In genomic region chr6:83815631-83816030, GRCh38 we compare ENCODE assay signal across 19 cellular contexts. TPM values are rescaled to one million over a fixed set of nuclear protein-coding genes. Genes with fewer than 3 reads are reported as not detected.
DNase-seq lines count a peak whose midpoint lies in the region; ATAC-seq and TF ChIP-seq lines count a peak whose summit lies in the region.
"Had no signal": no experiment of that assay in that cellular context is flagged by ENCODE, and none has a peak within 500 bp of the region (broad histone marks: within the 10 kb centered on the region; RNA-seq: fewer than 3 reads in every experiment).

No MANE protein-coding gene starts in this region.

- no peaks in the 10 kb centered on the region for H3K9me2 ChIP-seq in HCT116 (ENCODE audit: insufficient read depth)

- TF ChIP-seq CTCF in HCT116 (IDR thresholded peaks at IDR 0.05 in 2 of 3, conservative IDR thresholded peaks at IDR 0.05 in 1 of 3; ENCODE audit: borderline replicate concordance in 1 of 3, insufficient read depth in 1 of 3, low read depth in 2 of 3, low read length in 2 of 3): no peak
- no peak for TF ChIP-seq CTCF in endothelial cell (IDR thresholded peaks at IDR 0.05; ENCODE audit: unreplicated experiment)
- no peak for TF ChIP-seq CTCF in retinal pigment epithelial cell (conservative IDR thresholded peaks at IDR 0.05; ENCODE audit: low read depth, low read length)

- H3K79me2 ChIP-seq in HCT116 (ENCODE audit: insufficient read depth, low read length): no peaks in the 10 kb centered on the region

- peak; percentile 46 for ATAC-seq in HCT116
- no peak for ATAC-seq in activated naive CD4-positive, alpha-beta T cell treated with anti-CD3 and anti-CD28 coated beads, Interleukin-2, amount 50 U/mL, for 72 hours
- ATAC-seq: natural killer cell had no signal

- H3K9me3 Mint-ChIP-seq in endothelial cell (ENCODE audit: unreplicated experiment): no peaks in the 10 kb centered on the region
- H3K9me3 Mint-ChIP-seq in activated naive CD4-positive, alpha-beta T cell treated with anti-CD3 and anti-CD28 coated beads, Interleukin-2, amount 50 U/mL, for 72 hours: no peaks in the 10 kb centered on the region
- H3K9me3 Mint-ChIP-seq: activated B cell treated with CpG ODN at 0.5 μM for 24 hours, natural killer cell had no signal

- H3K4me1 ChIP-seq in HCT116 (ENCODE audit: control insufficient read depth in 1 of 2, insufficient read depth in 2 of 2, low read length in 2 of 2): peaks cover 8 to 13% of the 10 kb centered on the region in 2 experiments

- POLR2A ChIA-PET in HCT116 (lab: Charles Lee): no interaction called here

- H3K36me3 Mint-ChIP-seq in endothelial cell (ENCODE audit: low read depth, unreplicated experiment): no peaks in the 10 kb centered on the region
- H3K36me3 Mint-ChIP-seq in activated naive CD4-positive, alpha-beta T cell treated with anti-CD3 and anti-CD28 coated beads, Interleukin-2, amount 50 U/mL, for 72 hours: no peaks in the 10 kb centered on the region
- H3K36me3 Mint-ChIP-seq: natural killer cell had no signal

- RAD21 ChIA-PET in HCT116 (lab: Charles Lee; ENCODE audit: low non-redundant PET in 1 of 2, low total read pairs in 2 of 2, uncharacterized antibody in 2 of 2, unreplicated experiment in 2 of 2): no interaction called here

- no peak overlapping the region for H3K4me3 ChIP-seq in HCT116 (replicated peaks in 1 of 2; ENCODE audit: low read depth in 1 of 2, low read length in 2 of 2)
- no peak overlapping the region for H3K4me3 ChIP-seq in retinal pigment epithelial cell (ENCODE audit: low read length)

- H3K9ac ChIP-seq in HCT116 (ENCODE audit: low read length): no peak overlapping the region

- H3K27me3 Mint-ChIP-seq in endothelial cell (ENCODE audit: unreplicated experiment): peaks cover 2% of the 10 kb centered on the region
- H3K27me3 Mint-ChIP-seq: activated B cell treated with CpG ODN at 0.5 μM for 24 hours had no signal

- peak overlapping the region; percentile 80 for H3K27ac Mint-ChIP-seq in endothelial cell (ENCODE audit: unreplicated experiment)
- no peak overlapping the region for H3K27ac Mint-ChIP-seq in activated naive CD4-positive, alpha-beta T cell treated with anti-CD3 and anti-CD28 coated beads, Interleukin-2, amount 50 U/mL, for 72 hours
- H3K27ac Mint-ChIP-seq: activated B cell treated with CpG ODN at 0.5 μM for 24 hours, natural killer cell had no signal

- H3K4me2 ChIP-seq in HCT116 (ENCODE audit: low read length): peak overlapping the region; percentile 32

- TF ChIP-seq POLR2A in HCT116 (IDR thresholded peaks at IDR 0.05; ENCODE audit: borderline replicate concordance, extremely low read depth, insufficient read depth, insufficient read length): no peak

- intact Hi-C loops in HCT116 (cut with micrococcal nuclease): no loop called here

- H4K20me1 ChIP-seq in HCT116 (ENCODE audit: insufficient read depth): no peaks in the 10 kb centered on the region

- no peak for DNase-seq in HCT116 (ENCODE audit: low read depth, low spot score)
- peak; percentile 31 for DNase-seq in RKO (ENCODE audit: low spot score)
- no peak for DNase-seq in endothelial cell (ENCODE audit: low spot score)
- peak; percentile 34 for DNase-seq in retinal pigment epithelial cell (ENCODE audit: low read depth)
- DNase-seq in activated gamma-delta T cell (lab: John Stamatoyannopoulos, UW): no peak
- no peak for DNase-seq in activated CD4-positive, alpha-beta T cell treated with anti-CD3 and anti-CD28 coated beads, Interleukin-2, amount 50 U/mL, for 4 hours
- no peak for DNase-seq in DMS153 (lab: John Stamatoyannopoulos, UW)
- no peak for DNase-seq in activated naive CD4-positive, alpha-beta T cell treated with anti-CD3 and anti-CD28 coated beads, Interleukin-2, amount 50 U/mL, for 72 hours (ENCODE audit: low spot score in 2 of 2)
- DNase-seq: activated B cell treated with CpG ODN at 0.5 μM for 24 hours; aorta; natural killer cell; NCI-H1105 treated with DMSO at 0.1 percent for 48 hours; NCI-H510A treated with DMSO at 0.1 percent for 48 hours; retina; stimulated activated CD4-positive, alpha-beta T cell treated with anti-CD3 and anti-CD28 coated beads, Interleukin-2, amount 100 ng/mL, for 24 hours; T-helper 1 cell had no signal

- H3K4me1 Mint-ChIP-seq in endothelial cell (ENCODE audit: unreplicated experiment): peaks cover 18% of the 10 kb centered on the region
- H3K4me1 Mint-ChIP-seq: activated B cell treated with CpG ODN at 0.5 μM for 24 hours, natural killer cell had no signal

- H2AFZ ChIP-seq in HCT116 (ENCODE audit: low read depth, low read length, poor library complexity, severe bottlenecking): no peak overlapping the region

- CTCF ChIA-PET in HCT116 (lab: Charles Lee): no interaction called here

- H3K4me3 Mint-ChIP-seq in endothelial cell (ENCODE audit: unreplicated experiment): no peak overlapping the region
- H3K4me3 Mint-ChIP-seq: activated B cell treated with CpG ODN at 0.5 μM for 24 hours, natural killer cell had no signal

- BruUV-seq in HCT116 (replicated peaks; lab: Mats Ljungman, UMichigan): no TSS peak

- TF ChIP-seq RAD21 in HCT116 (IDR thresholded peaks at IDR 0.05; ENCODE audit: low read depth): no peak

- no peaks in the 10 kb centered on the region for H3K27me3 ChIP-seq in HCT116 (ENCODE audit: insufficient read depth, low read length)

- no peak overlapping the region for H3K27ac ChIP-seq in HCT116 (ENCODE audit: low read depth, low read length)
- H3K27ac ChIP-seq: C4-2B had no signal

- no peaks in the 10 kb centered on the region for H3K36me3 ChIP-seq in HCT116 (ENCODE audit: control insufficient read depth in 1 of 2, insufficient read depth in 2 of 2, low read length in 2 of 2)

- no peaks in the 10 kb centered on the region for H3K9me3 ChIP-seq in HCT116 (ENCODE audit: control insufficient read depth in 1 of 2, insufficient read depth in 1 of 2, low read depth in 1 of 2, low read length in 2 of 2)

TF ChIP-seq in HCT116, 20 proteins besides CTCF, POLR2A, EP300 and RAD21:
- TF ChIP-seq ATF3 (IDR thresholded peaks at IDR 0.05) (no peak), FOSL1 (IDR thresholded peaks at IDR 0.05; ENCODE audit: low read depth) (peak; percentile 66), CEBPB (IDR thresholded peaks at IDR 0.05; ENCODE audit: low read depth) (0 out of 2 replicates have a peak, but pooled peaks have one; percentile 36), SP1 (IDR thresholded peaks at IDR 0.05; ENCODE audit: low read depth) (peak; percentile 38; the same call in 1 of the 2 replicates), JUND (IDR thresholded peaks at IDR 0.05) (peak; percentile 54), CBX3 (IDR thresholded peaks at IDR 0.05; ENCODE audit: low read depth) (no peak), SRF (IDR thresholded peaks at IDR 0.05; ENCODE audit: low read depth) (no peak), ZBTB33 (IDR thresholded peaks at IDR 0.05; ENCODE audit: extremely low read depth, insufficient replicate concordance, low read length) (no peak), TCF7L2 (IDR thresholded peaks at IDR 0.05; ENCODE audit: borderline replicate concordance, extremely low read depth, insufficient read depth, insufficient read length) (peak; percentile 57), SIN3A (IDR thresholded peaks at IDR 0.05; ENCODE audit: low read depth) (0 out of 2 replicates have a peak, but pooled peaks have one; percentile 30)

RNA-seq across cellular contexts. Expression of gene RIPPLY2, which starts 37.5 kb away (rescaled TPM):
- not detected for total RNA-seq in HCT116 (2021; ENCODE audit: unreplicated experiment)
- polyA plus RNA-seq in HCT116 (2012): not detected in 2 replicates
- total RNA-seq in endothelial cell (ENCODE audit: unreplicated experiment): not detected
- not detected for total RNA-seq in activated naive CD4-positive, alpha-beta T cell treated with anti-CD3 and anti-CD28 coated beads, Interleukin-2, amount 50 U/mL, for 72 hours
- total RNA-seq: activated B cell treated with CpG ODN at 0.5 μM for 24 hours; activated CD8-positive, alpha-beta memory T cell treated with anti-CD3 and anti-CD28 coated beads for 36 hours; aorta; lower leg skin; natural killer cell had no signal

RNA-seq across cellular contexts. Expression of gene CYB5R4, which starts 43.9 kb away (rescaled TPM):
- total RNA-seq in HCT116 (2021; ENCODE audit: unreplicated experiment) (24.0 TPM), endothelial cell (ENCODE audit: unreplicated experiment) (13.0 TPM)
- polyA plus RNA-seq in HCT116 (2012): 5.0 and 8.5 TPM in 2 replicates
- total RNA-seq in activated naive CD4-positive, alpha-beta T cell treated with anti-CD3 and anti-CD28 coated beads, Interleukin-2, amount 50 U/mL, for 72 hours: 10 to 100 TPM; 25.8 to 42.1 TPM

Comparison
In these comparisons a context has a peak if more than half of its experiments do, and no peak if none do; other contexts are left out.
1. DNase-seq: peak in RKO (single experiment) and retinal pigment epithelial cell (single experiment); none in HCT116 (single experiment), endothelial cell (single experiment), activated gamma-delta T cell (single experiment), activated CD4-positive, alpha-beta T cell treated with anti-CD3 and anti-CD28 coated beads, Interleukin-2, amount 50 U/mL, for 4 hours (0 of 2), DMS153 (single experiment) and activated naive CD4-positive, alpha-beta T cell treated with anti-CD3 and anti-CD28 coated beads, Interleukin-2, amount 50 U/mL, for 72 hours (0 of 2).